ENCODE assay signal across 16 cellular contexts in genomic region chr4:3354455-3354811, GRCh38.
DNase-seq lines count a peak whose midpoint lies in the region; ATAC-seq and TF ChIP-seq lines count a peak whose summit lies in the region.
"Had no signal": no experiment of that assay in that cellular context is flagged by ENCODE, and none has a peak within 500 bp of the region (broad histone marks: within the 10 kb centered on the region; RNA-seq: fewer than 3 reads in every experiment).

No MANE protein-coding gene starts in this region.

- H3K36me3 ChIP-seq in CD4-positive, CD25-positive, alpha-beta regulatory T cell (ENCODE audit: control insufficient read depth, insufficient read depth, low read length): no peaks in the 10 kb centered on the region
- H3K36me3 ChIP-seq in OCI-LY7 (ENCODE audit: insufficient read depth, low read length): no peaks in the 10 kb centered on the region; the same call in 1 of the 2 replicates

- no peaks in the 10 kb centered on the region for H3K79me2 ChIP-seq in OCI-LY7 (ENCODE audit: insufficient read depth, low read depth, low read length)

- H3K4me3 ChIP-seq in CD4-positive, CD25-positive, alpha-beta regulatory T cell (ENCODE audit: low read depth, low read length): no peak overlapping the region
- no peak overlapping the region for H3K4me3 ChIP-seq in OCI-LY7 (ENCODE audit: low read depth, low read length, poor library complexity, severe bottlenecking)

- H3K9me2 ChIP-seq in OCI-LY7 (ENCODE audit: insufficient read depth, low read length): no peaks in the 10 kb centered on the region

- no peak for DNase-seq in CD4-positive, CD25-positive, alpha-beta regulatory T cell
- DNase-seq in OCI-LY7 (ENCODE audit: low spot score) (no peak), epithelial cell of prostate (ENCODE audit: low read depth, low spot score) (no peak), progenitor cell of endocrine pancreas (ENCODE audit: low spot score, unreplicated experiment) (no peak), D341Med (ENCODE audit: low spot score) (no peak), GOT3 (lab: John Stamatoyannopoulos, UW) (no peak)
- DNase-seq: COR-L47, DND-41, GDM1, Karpas-422, NCI-H1105 treated with DMSO at 0.1 percent for 48 hours, NCI-H187 treated with DMSO at 0.1 percent for 48 hours, NCI-H446 treated with DMSO at 0.1 percent for 48 hours, NCI-H748 treated with DMSO at 0.1 percent for 48 hours had no signal

- no TSS peak for BruUV-seq in OCI-LY7 (replicated peaks; lab: Mats Ljungman, UMichigan)

- H3K4me3 Mint-ChIP-seq in CD4-positive, CD25-positive, alpha-beta regulatory T cell: peak overlapping the region in 1 of 4 donors; percentile 2
- no peak overlapping the region for H3K4me3 Mint-ChIP-seq in progenitor cell of endocrine pancreas (ENCODE audit: low read depth)

- H3K9me3 Mint-ChIP-seq in CD4-positive, CD25-positive, alpha-beta regulatory T cell: peaks cover 0 to 6% (median 2%) of the 10 kb centered on the region in 7 donors
- peaks cover 12% of the 10 kb centered on the region for H3K9me3 Mint-ChIP-seq in progenitor cell of endocrine pancreas (ENCODE audit: low read depth)

- H3K27me3 Mint-ChIP-seq in CD4-positive, CD25-positive, alpha-beta regulatory T cell: no peaks in the 10 kb centered on the region
- no peaks in the 10 kb centered on the region for H3K27me3 Mint-ChIP-seq in progenitor cell of endocrine pancreas

- H3K27ac Mint-ChIP-seq in CD4-positive, CD25-positive, alpha-beta regulatory T cell: peak overlapping the region in 2 of 3 donors; percentile 55 to 60
- H3K27ac Mint-ChIP-seq in progenitor cell of endocrine pancreas: peak overlapping the region; percentile 8

- no peaks in the 10 kb centered on the region for H3K27me3 ChIP-seq in CD4-positive, CD25-positive, alpha-beta regulatory T cell (ENCODE audit: control insufficient read depth, insufficient read depth, low read length)

- no peak overlapping the region for H3K27ac ChIP-seq in CD4-positive, CD25-positive, alpha-beta regulatory T cell (ENCODE audit: insufficient read depth, low read length, poor library complexity, severe bottlenecking)
- H3K27ac ChIP-seq in OCI-LY7 (ENCODE audit: low read depth, low read length, poor library complexity, severe bottlenecking) (peak overlapping the region; percentile 54), epithelial cell of prostate (peak overlapping the region; percentile 90)

- no peaks in the 10 kb centered on the region for H4K20me1 ChIP-seq in OCI-LY7 (ENCODE audit: insufficient read depth, low read length)

- peaks cover 6 to 44% (median 17%) of the 10 kb centered on the region in 4 donors for H3K4me1 Mint-ChIP-seq in CD4-positive, CD25-positive, alpha-beta regulatory T cell
- peaks cover 6% of the 10 kb centered on the region for H3K4me1 Mint-ChIP-seq in progenitor cell of endocrine pancreas (ENCODE audit: low read depth)

- H3K4me1 ChIP-seq in CD4-positive, CD25-positive, alpha-beta regulatory T cell (ENCODE audit: control insufficient read depth, insufficient read depth, low read length, poor library complexity, severe bottlenecking): no peaks in the 10 kb centered on the region
- peaks cover 11% of the 10 kb centered on the region for H3K4me1 ChIP-seq in OCI-LY7 (ENCODE audit: insufficient read depth, low read length, poor library complexity, severe bottlenecking)

- CTCF ChIA-PET in OCI-LY7 (lab: Charles Lee; ENCODE audit: unreplicated experiment): interaction anchor here (0.6 kb wide), 1 partner anchor 214 kb away, joined by 3 read pairs; no protein-coding TSS in a partner anchor

- no peak for ATAC-seq in CD4-positive, CD25-positive, alpha-beta regulatory T cell (ENCODE audit: low read depth in 2 of 2)
- no peak for ATAC-seq in HG02973 (IDR thresholded peaks at IDR 0.05; ENCODE audit: unreplicated experiment)
- ATAC-seq in activated CD4-positive, CD25-positive, alpha-beta regulatory T cell treated with anti-CD3 and anti-CD28 coated beads, Interleukin-2, amount 50 U/mL, for 24 hours: no peak

- POLR2A ChIA-PET in OCI-LY7 (lab: Charles Lee): interaction anchor here (0.8 kb wide), 1 partner anchor 392 kb away, joined by 4 read pairs; no protein-coding TSS in a partner anchor

- no peak overlapping the region; the same call in 1 of the 2 replicates for H2AFZ ChIP-seq in OCI-LY7 (ENCODE audit: low read length)

- TF ChIP-seq CTCF in OCI-LY7 (conservative IDR thresholded peaks at IDR 0.05; ENCODE audit: low read length) (no peak), progenitor cell of endocrine pancreas (IDR thresholded peaks at IDR 0.05; ENCODE audit: unreplicated experiment) (no peak)

- H3K9me3 ChIP-seq in CD4-positive, CD25-positive, alpha-beta regulatory T cell (ENCODE audit: control insufficient read depth in 2 of 2, low read length in 2 of 2): peaks cover 0 to 3% of the 10 kb centered on the region in 2 experiments
- peaks cover 29% of the 10 kb centered on the region; the same call in 1 of the 2 replicates for H3K9me3 ChIP-seq in OCI-LY7 (ENCODE audit: low read length)

- H3K4me2 ChIP-seq in OCI-LY7 (ENCODE audit: low read length): no peak overlapping the region

- intact Hi-C loops in OCI-LY7 (cut with micrococcal nuclease; ENCODE audit: unreplicated experiment): no loop called here

- H3K36me3 Mint-ChIP-seq in CD4-positive, CD25-positive, alpha-beta regulatory T cell: peaks cover 12% of the 10 kb centered on the region
- H3K36me3 Mint-ChIP-seq in progenitor cell of endocrine pancreas (ENCODE audit: insufficient read depth): peaks cover 29% of the 10 kb centered on the region
